In genomic region chr19:13840751-13841338, GRCh38 we compare ENCODE assay signal across 8 cellular contexts. TPM values are rescaled to one million over a fixed set of nuclear protein-coding genes. Genes with fewer than 3 reads are reported as not detected.
DNase-seq lines count a peak whose midpoint lies in the region; ATAC-seq and TF ChIP-seq lines count a peak whose summit lies in the region.

No MANE protein-coding gene starts in this region.

- POLR2A ChIA-PET in HEK293 (lab: Yijun Ruan, JAX) = interaction anchor here (1.3 to 3.0 kb wide), 2 partner anchors 11 to 53 kb away, joined by 3 to 21 read pairs; no protein-coding TSS in a partner anchor
- POLR2A ChIA-PET in activated CD8-positive, alpha-beta T cell treated with anti-CD3 and anti-CD28 coated beads, Interleukin-2, amount 10 ng/mL, durations not matched to agents 7 days and 5 days (lab: Charles Lee) = interaction anchor here (0.7 to 4.4 kb wide), 5 partner anchors 12 to 93 kb away, joined by 3 to 49 read pairs (median 7); a partner anchor contains a TSS

- H3K4me3 Mint-ChIP-seq in activated CD8-positive, alpha-beta T cell treated with anti-CD3 and anti-CD28 coated beads, Interleukin-2, amount 10 ng/mL, durations not matched to agents 7 days and 5 days = peak overlapping the region; percentile 89

- peaks cover 51% of the 10 kb centered on the region for H3K4me1 Mint-ChIP-seq in activated CD8-positive, alpha-beta T cell treated with anti-CD3 and anti-CD28 coated beads, Interleukin-2, amount 10 ng/mL, durations not matched to agents 7 days and 5 days (ENCODE audit: low read depth)

- intact Hi-C loops in right cardiac atrium (cut with DNase I) (no loop called here), spleen (cut with DNase I; ENCODE audit: low total_unique reads) (no loop called here), head of caudate nucleus (cut with DNase I) (no loop called here)

- peak overlapping the region; percentile 92 for H3K27ac Mint-ChIP-seq in activated CD8-positive, alpha-beta T cell treated with anti-CD3 and anti-CD28 coated beads, Interleukin-2, amount 10 ng/mL, durations not matched to agents 7 days and 5 days

- no peaks in the 10 kb centered on the region for H3K9me3 Mint-ChIP-seq in activated CD8-positive, alpha-beta T cell treated with anti-CD3 and anti-CD28 coated beads, Interleukin-2, amount 10 ng/mL, durations not matched to agents 7 days and 5 days (ENCODE audit: insufficient read depth)

- TF ChIP-seq POLR2A in spleen (IDR thresholded peaks at IDR 0.05) = no peak

- no peaks in the 10 kb centered on the region for H3K27me3 ChIP-seq in right cardiac atrium (ENCODE audit: control insufficient read depth, insufficient read depth)
- no peaks in the 10 kb centered on the region for H3K27me3 ChIP-seq in spleen (replicated peaks in 1 of 7)

- 18% methylated on average over 20 of the region's 20 CpGs for WGBS in right cardiac atrium
- WGBS in spleen, 5 donors = 29 to 56% (median 34%) methylated on average over 20 of the region's 20 CpGs

- no peak for TF ChIP-seq CTCF in HEK293 (tag by site-specific recombination; IDR thresholded peaks at IDR 0.05)
- no peak for TF ChIP-seq CTCF in spleen (IDR thresholded peaks at IDR 0.05 in 8 of 11, conservative IDR thresholded peaks at IDR 0.05 in 3 of 11)

- ATAC-seq in activated CD8-positive, alpha-beta T cell treated with anti-CD3 and anti-CD28 coated beads, Interleukin-2, amount 10 ng/mL, durations not matched to agents 7 days and 5 days = no peak
- no peak for ATAC-seq in right cardiac atrium
- no peak for ATAC-seq in GM21390 (IDR thresholded peaks at IDR 0.05; ENCODE audit: unreplicated experiment)

- H3K27ac ChIP-seq in HEK293 (ENCODE audit: extremely low read depth, low read depth, low read length) (no peak overlapping the region), right cardiac atrium (ENCODE audit: low read length) (peak overlapping the region; percentile 91), spleen (peak overlapping the region; percentile 91 to 100 (median 98))

- CTCF ChIA-PET in HEK293 (lab: Yijun Ruan, JAX) = interaction anchor here (0.6 to 1.4 kb wide), 4 partner anchors 11 to 67 kb away, joined by 3 to 6 read pairs (median 4); no protein-coding TSS in a partner anchor
- CTCF ChIA-PET in activated CD8-positive, alpha-beta T cell treated with anti-CD3 and anti-CD28 coated beads, Interleukin-2, amount 10 ng/mL, durations not matched to agents 7 days and 5 days (lab: Charles Lee) = interaction anchor here (1.2 to 3.2 kb wide), 3 partner anchors 21 to 56 kb away, joined by 4 to 14 read pairs (median 11); no protein-coding TSS in a partner anchor

- H3K4me3 ChIP-seq in HEK293 (ENCODE audit: low read depth, low read length) (peak overlapping the region; percentile 78), right cardiac atrium (ENCODE audit: low read length) (peak overlapping the region; percentile 97), spleen (peak overlapping the region; percentile 57 to 94 (median 77))

- H3K4me1 ChIP-seq in HEK293 (ENCODE audit: control insufficient read depth, insufficient read depth, low read length) (peaks cover 14% of the 10 kb centered on the region), right cardiac atrium (ENCODE audit: control insufficient read depth, insufficient read depth, low read length) (peaks cover 6% of the 10 kb centered on the region), spleen (peaks cover 57 to 94% (median 82%) of the 10 kb centered on the region in 6 donors)

- peaks cover 0 to 9% of the 10 kb centered on the region in 2 experiments; a peak in 1 of 3 replicates for H3K36me3 ChIP-seq in HEK293 (ENCODE audit: control insufficient read depth in 2 of 2, insufficient read depth in 1 of 2, low read length in 2 of 2)
- peaks cover 0 to 21% (median 5%) of the 10 kb centered on the region in 6 donors for H3K36me3 ChIP-seq in spleen

- H3K9me3 ChIP-seq in HEK293 (ENCODE audit: control insufficient read depth, insufficient read depth, low read depth, low read length) (no peaks in the 10 kb centered on the region), right cardiac atrium (ENCODE audit: control insufficient read depth, low read length) (no peaks in the 10 kb centered on the region), spleen (no peaks in the 10 kb centered on the region)

- DNase-seq in activated CD8-positive, alpha-beta T cell treated with anti-CD3 and anti-CD28 coated beads, Interleukin-2, amount 10 ng/mL, durations not matched to agents 7 days and 5 days = no peak
- DNase-seq in right cardiac atrium = no peak
- peak; percentile 86 for DNase-seq in spleen
- no peak for DNase-seq in iPS-NIHi11 (ENCODE audit: low spot score)
- DNase-seq in head of caudate nucleus = no peak
- no peak for DNase-seq in inferior parietal cortex (ENCODE audit: extremely low spot score)

- no peaks in the 10 kb centered on the region for H3K27me3 Mint-ChIP-seq in activated CD8-positive, alpha-beta T cell treated with anti-CD3 and anti-CD28 coated beads, Interleukin-2, amount 10 ng/mL, durations not matched to agents 7 days and 5 days (ENCODE audit: low read depth)

- peaks cover 47% of the 10 kb centered on the region for H3K36me3 Mint-ChIP-seq in activated CD8-positive, alpha-beta T cell treated with anti-CD3 and anti-CD28 coated beads, Interleukin-2, amount 10 ng/mL, durations not matched to agents 7 days and 5 days (ENCODE audit: low read depth)

TF ChIP-seq in HEK293, 187 proteins besides CTCF, POLR2A, EP300 and RAD21:
- TF ChIP-seq ZNF658 (tag by site-specific recombination; IDR thresholded peaks at IDR 0.05) (no peak), ZNF132 (tag by site-specific recombination; IDR thresholded peaks at IDR 0.05; ENCODE audit: borderline replicate concordance) (no peak), ZNF707 (tag by site-specific recombination; IDR thresholded peaks at IDR 0.05) (no peak), KLF9 (tag by site-specific recombination; IDR thresholded peaks at IDR 0.05; ENCODE audit: low read depth) (no peak), ELK4 (IDR thresholded peaks at IDR 0.05; ENCODE audit: borderline replicate concordance, low read depth, low read length) (no peak), ZBTB6 (tag by site-specific recombination; IDR thresholded peaks at IDR 0.05) (no peak), ZBTB1 (tag by site-specific recombination; IDR thresholded peaks at IDR 0.05) (no peak), ZFP69B (tag by site-specific recombination; IDR thresholded peaks at IDR 0.05) (no peak)
- TF ChIP-seq, protein P1, sequence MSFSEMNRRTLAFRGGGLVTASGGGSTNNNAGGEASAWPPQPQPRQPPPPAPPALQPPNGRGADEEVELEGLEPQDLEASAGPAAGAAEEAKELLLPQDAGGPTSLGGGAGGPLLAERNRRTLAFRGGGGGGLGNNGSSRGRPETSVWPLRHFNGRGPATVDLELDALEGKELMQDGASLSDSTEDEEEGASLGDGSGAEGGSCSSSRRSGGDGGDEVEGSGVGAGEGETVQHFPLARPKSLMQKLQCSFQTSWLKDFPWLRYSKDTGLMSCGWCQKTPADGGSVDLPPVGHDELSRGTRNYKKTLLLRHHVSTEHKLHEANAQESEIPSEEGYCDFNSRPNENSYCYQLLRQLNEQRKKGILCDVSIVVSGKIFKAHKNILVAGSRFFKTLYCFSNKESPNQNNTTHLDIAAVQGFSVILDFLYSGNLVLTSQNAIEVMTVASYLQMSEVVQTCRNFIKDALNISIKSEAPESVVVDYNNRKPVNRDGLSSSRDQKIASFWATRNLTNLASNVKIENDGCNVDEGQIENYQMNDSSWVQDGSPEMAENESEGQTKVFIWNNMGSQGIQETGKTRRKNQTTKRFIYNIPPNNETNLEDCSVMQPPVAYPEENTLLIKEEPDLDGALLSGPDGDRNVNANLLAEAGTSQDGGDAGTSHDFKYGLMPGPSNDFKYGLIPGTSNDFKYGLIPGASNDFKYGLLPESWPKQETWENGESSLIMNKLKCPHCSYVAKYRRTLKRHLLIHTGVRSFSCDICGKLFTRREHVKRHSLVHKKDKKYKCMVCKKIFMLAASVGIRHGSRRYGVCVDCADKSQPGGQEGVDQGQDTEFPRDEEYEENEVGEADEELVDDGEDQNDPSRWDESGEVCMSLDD (tag by site-specific recombination; IDR thresholded peaks at IDR 0.05) = no peak

RNA-seq across cellular contexts. Expression of gene NANOS3, which starts 36.1 kb away (rescaled TPM):
- total RNA-seq in activated CD8-positive, alpha-beta T cell treated with anti-CD3 and anti-CD28 coated beads, Interleukin-2, amount 10 ng/mL, durations not matched to agents 7 days and 5 days = under 1 TPM; 0.60 to 0.90 TPM
- total RNA-seq in right cardiac atrium (1 to 10 TPM in 2 of 4 donors, under 1 TPM in 1, not detected in 1; 0.86 to 2.1 (median 1.4) TPM), spleen (not detected)
- polyA plus RNA-seq in right cardiac atrium (1.7 TPM), spleen (under 1 TPM; 0.42 to 0.99 (median 0.52) TPM)

RNA-seq across cellular contexts. Expression of gene ZSWIM4, which starts 45.6 kb away (rescaled TPM):
- 1 to 10 TPM; 8.4 to 9.5 TPM for total RNA-seq in activated CD8-positive, alpha-beta T cell treated with anti-CD3 and anti-CD28 coated beads, Interleukin-2, amount 10 ng/mL, durations not matched to agents 7 days and 5 days
- total RNA-seq in right cardiac atrium = 1 to 10 TPM; 3.4 to 6.4 (median 3.5) TPM
- polyA plus RNA-seq in right cardiac atrium = 2.3 TPM
- 10 to 100 TPM in 3 of 7 donors, 1 to 10 TPM in 4; 6.2 to 14.8 (median 9.4) TPM for total RNA-seq in spleen
- polyA plus RNA-seq in spleen = 1 to 10 TPM; 1.5 to 4.7 (median 1.7) TPM
